Comparison of ENCODE assay signal across 1 cellular context in genomic region chr18:23437357-23438045, GRCh38.
TF ChIP-seq lines count a peak whose summit lies in the region.

No MANE protein-coding gene starts in this region.

TF ChIP-seq in HepG2, 621 proteins besides CTCF, POLR2A, EP300 and RAD21 (continued from another document and continues in another):
- TF ChIP-seq, protein P1, sequence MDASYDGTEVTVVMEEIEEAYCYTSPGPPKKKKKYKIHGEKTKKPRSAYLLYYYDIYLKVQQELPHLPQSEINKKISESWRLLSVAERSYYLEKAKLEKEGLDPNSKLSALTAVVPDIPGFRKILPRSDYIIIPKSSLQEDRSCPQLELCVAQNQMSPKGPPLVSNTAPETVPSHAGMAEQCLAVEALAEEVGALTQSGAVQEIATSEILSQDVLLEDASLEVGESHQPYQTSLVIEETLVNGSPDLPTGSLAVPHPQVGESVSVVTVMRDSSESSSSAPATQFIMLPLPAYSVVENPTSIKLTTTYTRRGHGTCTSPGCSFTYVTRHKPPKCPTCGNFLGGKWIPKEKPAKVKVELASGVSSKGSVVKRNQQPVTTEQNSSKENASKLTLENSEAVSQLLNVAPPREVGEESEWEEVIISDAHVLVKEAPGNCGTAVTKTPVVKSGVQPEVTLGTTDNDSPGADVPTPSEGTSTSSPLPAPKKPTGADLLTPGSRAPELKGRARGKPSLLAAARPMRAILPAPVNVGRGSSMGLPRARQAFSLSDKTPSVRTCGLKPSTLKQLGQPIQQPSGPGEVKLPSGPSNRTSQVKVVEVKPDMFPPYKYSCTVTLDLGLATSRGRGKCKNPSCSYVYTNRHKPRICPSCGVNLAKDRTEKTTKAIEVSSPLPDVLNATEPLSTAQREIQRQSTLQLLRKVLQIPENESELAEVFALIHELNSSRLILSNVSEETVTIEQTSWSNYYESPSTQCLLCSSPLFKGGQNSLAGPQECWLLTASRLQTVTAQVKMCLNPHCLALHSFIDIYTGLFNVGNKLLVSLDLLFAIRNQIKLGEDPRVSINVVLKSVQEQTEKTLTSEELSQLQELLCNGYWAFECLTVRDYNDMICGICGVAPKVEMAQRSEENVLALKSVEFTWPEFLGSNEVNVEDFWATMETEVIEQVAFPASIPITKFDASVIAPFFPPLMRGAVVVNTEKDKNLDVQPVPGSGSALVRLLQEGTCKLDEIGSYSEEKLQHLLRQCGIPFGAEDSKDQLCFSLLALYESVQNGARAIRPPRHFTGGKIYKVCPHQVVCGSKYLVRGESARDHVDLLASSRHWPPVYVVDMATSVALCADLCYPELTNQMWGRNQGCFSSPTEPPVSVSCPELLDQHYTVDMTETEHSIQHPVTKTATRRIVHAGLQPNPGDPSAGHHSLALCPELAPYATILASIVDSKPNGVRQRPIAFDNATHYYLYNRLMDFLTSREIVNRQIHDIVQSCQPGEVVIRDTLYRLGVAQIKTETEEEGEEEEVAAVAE (CRISPR knock-in tag; IDR thresholded peaks at IDR 0.05; ENCODE audit: borderline replicate concordance), result no peak
- TF ChIP-seq SMC3 (IDR thresholded peaks at IDR 0.05; ENCODE audit: low read length), result no peak
- TF ChIP-seq, protein P2, sequence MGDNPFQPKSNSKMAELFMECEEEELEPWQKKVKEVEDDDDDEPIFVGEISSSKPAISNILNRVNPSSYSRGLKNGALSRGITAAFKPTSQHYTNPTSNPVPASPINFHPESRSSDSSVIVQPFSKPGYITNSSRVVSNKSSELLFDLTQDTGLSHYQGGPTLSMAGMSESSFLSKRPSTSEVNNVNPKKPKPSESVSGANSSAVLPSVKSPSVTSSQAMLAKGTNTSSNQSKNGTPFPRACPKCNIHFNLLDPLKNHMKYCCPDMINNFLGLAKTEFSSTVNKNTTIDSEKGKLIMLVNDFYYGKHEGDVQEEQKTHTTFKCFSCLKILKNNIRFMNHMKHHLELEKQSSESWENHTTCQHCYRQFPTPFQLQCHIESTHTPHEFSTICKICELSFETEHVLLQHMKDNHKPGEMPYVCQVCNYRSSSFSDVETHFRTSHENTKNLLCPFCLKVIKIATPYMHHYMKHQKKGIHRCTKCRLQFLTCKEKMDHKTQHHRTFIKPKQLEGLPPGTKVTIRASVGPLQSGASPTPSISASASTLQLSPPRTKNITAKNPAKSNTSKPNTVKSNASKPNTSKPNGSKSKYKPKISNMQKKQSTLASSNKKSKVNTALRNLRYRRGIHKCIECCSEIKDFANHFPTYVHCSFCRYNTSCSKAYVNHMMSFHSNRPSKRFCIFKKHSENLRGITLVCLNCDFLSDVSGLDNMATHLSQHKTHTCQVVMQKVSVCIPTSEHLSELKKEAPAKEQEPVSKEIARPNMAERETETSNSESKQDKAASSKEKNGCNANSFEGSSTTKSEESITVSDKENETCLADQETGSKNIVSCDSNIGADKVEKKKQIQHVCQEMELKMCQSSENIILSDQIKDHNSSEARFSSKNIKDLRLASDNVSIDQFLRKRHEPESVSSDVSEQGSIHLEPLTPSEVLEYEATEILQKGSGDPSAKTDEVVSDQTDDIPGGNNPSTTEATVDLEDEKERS (CRISPR knock-in tag; IDR thresholded peaks at IDR 0.05), result 0 out of 2 replicates have a peak, but pooled peaks have one; percentile 52
- TF ChIP-seq MNT (IDR thresholded peaks at IDR 0.05), result peak; percentile 53
- 0 out of 2 replicates have a peak, but pooled peaks have one; percentile 61 for TF ChIP-seq HBP1 (CRISPR knock-in tag; IDR thresholded peaks at IDR 0.05; ENCODE audit: low read depth)
- TF ChIP-seq YEATS4 (CRISPR knock-in tag; IDR thresholded peaks at IDR 0.05; ENCODE audit: borderline replicate concordance), result peak; percentile 62; the same call in 1 of the 2 replicates
- no peak for TF ChIP-seq FOSL2 (CRISPR knock-in tag; IDR thresholded peaks at IDR 0.05)
- peak; percentile 87 for TF ChIP-seq SAP130 (CRISPR knock-in tag; IDR thresholded peaks at IDR 0.05; ENCODE audit: low read depth)
- TF ChIP-seq TGIF2 (CRISPR knock-in tag; IDR thresholded peaks at IDR 0.05), result 0 out of 2 replicates have a peak, but pooled peaks have one; percentile 58
- peak; percentile 66; the same call in 1 of the 2 replicates for TF ChIP-seq HES4 (CRISPR knock-in tag; IDR thresholded peaks at IDR 0.05; ENCODE audit: borderline replicate concordance)
- peak; percentile 70 for TF ChIP-seq SALL1 (CRISPR knock-in tag; IDR thresholded peaks at IDR 0.05)
- TF ChIP-seq ZNF546 (CRISPR knock-in tag; conservative IDR thresholded peaks at IDR 0.05), result 0 out of 2 replicates have a peak, but pooled peaks have one; percentile 32
- TF ChIP-seq DR1 (CRISPR knock-in tag; IDR thresholded peaks at IDR 0.05), result 0 out of 2 replicates have a peak, but pooled peaks have one; percentile 31
- no peak for TF ChIP-seq ZNF609 (CRISPR knock-in tag; IDR thresholded peaks at IDR 0.05; ENCODE audit: borderline replicate concordance)
- TF ChIP-seq ZSCAN21 (CRISPR knock-in tag; IDR thresholded peaks at IDR 0.05; ENCODE audit: borderline replicate concordance), result peak; percentile 34; the same call in 1 of the 2 replicates
- TF ChIP-seq, protein P3, sequence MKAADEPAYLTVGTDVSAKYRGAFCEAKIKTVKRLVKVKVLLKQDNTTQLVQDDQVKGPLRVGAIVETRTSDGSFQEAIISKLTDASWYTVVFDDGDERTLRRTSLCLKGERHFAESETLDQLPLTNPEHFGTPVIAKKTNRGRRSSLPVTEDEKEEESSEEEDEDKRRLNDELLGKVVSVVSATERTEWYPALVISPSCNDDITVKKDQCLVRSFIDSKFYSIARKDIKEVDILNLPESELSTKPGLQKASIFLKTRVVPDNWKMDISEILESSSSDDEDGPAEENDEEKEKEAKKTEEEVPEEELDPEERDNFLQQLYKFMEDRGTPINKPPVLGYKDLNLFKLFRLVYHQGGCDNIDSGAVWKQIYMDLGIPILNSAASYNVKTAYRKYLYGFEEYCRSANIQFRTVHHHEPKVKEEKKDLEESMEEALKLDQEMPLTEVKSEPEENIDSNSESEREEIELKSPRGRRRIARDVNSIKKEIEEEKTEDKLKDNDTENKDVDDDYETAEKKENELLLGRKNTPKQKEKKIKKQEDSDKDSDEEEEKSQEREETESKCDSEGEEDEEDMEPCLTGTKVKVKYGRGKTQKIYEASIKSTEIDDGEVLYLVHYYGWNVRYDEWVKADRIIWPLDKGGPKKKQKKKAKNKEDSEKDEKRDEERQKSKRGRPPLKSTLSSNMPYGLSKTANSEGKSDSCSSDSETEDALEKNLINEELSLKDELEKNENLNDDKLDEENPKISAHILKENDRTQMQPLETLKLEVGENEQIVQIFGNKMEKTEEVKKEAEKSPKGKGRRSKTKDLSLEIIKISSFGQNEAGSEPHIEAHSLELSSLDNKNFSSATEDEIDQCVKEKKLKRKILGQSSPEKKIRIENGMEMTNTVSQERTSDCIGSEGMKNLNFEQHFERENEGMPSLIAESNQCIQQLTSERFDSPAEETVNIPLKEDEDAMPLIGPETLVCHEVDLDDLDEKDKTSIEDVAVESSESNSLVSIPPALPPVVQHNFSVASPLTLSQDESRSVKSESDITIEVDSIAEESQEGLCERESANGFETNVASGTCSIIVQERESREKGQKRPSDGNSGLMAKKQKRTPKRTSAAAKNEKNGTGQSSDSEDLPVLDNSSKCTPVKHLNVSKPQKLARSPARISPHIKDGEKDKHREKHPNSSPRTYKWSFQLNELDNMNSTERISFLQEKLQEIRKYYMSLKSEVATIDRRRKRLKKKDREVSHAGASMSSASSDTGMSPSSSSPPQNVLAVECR (CRISPR knock-in tag; IDR thresholded peaks at IDR 0.05; ENCODE audit: borderline replicate concordance), result peak; percentile 89
- TF ChIP-seq MYC (CRISPR knock-in tag; IDR thresholded peaks at IDR 0.05; ENCODE audit: borderline replicate concordance), result peak; percentile 80
- TF ChIP-seq MXD3 (CRISPR knock-in tag; IDR thresholded peaks at IDR 0.05), result peak; percentile 76
- 0 out of 2 replicates have a peak, but pooled peaks have one; percentile 38 for TF ChIP-seq ZNF225 (CRISPR knock-in tag; IDR thresholded peaks at IDR 0.05)
- TF ChIP-seq ZNF563 (CRISPR knock-in tag; IDR thresholded peaks at IDR 0.05), result peak; percentile 75
- TF ChIP-seq ZNF709 (CRISPR knock-in tag; IDR thresholded peaks at IDR 0.05), result peak; percentile 65
- 0 out of 2 replicates have a peak, but pooled peaks have one; percentile 40 for TF ChIP-seq ZNF83 (CRISPR knock-in tag; IDR thresholded peaks at IDR 0.05; ENCODE audit: borderline replicate concordance)
- TF ChIP-seq RFXANK (CRISPR knock-in tag; IDR thresholded peaks at IDR 0.05), result 0 out of 2 replicates have a peak, but pooled peaks have one; percentile 50
- TF ChIP-seq ZNF720 (CRISPR knock-in tag; IDR thresholded peaks at IDR 0.05), result 0 out of 2 replicates have a peak, but pooled peaks have one; percentile 24
- peak; percentile 45; the same call in 1 of the 2 replicates for TF ChIP-seq ZNF773 (CRISPR knock-in tag; IDR thresholded peaks at IDR 0.05; ENCODE audit: borderline replicate concordance)
- TF ChIP-seq, protein P4, sequence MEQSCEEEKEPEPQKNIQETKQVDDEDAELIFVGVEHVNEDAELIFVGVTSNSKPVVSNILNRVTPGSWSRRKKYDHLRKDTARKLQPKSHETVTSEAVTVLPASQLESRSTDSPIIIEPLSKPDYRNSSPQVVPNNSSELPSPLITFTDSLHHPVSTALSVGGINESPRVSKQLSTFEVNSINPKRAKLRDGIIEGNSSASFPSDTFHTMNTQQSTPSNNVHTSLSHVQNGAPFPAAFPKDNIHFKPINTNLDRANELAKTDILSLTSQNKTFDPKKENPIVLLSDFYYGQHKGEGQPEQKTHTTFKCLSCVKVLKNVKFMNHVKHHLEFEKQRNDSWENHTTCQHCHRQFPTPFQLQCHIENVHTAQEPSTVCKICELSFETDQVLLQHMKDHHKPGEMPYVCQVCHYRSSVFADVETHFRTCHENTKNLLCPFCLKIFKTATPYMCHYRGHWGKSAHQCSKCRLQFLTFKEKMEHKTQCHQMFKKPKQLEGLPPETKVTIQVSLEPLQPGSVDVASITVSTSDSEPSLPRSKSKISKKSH (CRISPR knock-in tag; IDR thresholded peaks at IDR 0.05; ENCODE audit: borderline replicate concordance), result peak; percentile 47; the same call in 1 of the 2 replicates
